Comparison of ENCODE assay signal across 24 cellular contexts in the genomic region with DNA sequence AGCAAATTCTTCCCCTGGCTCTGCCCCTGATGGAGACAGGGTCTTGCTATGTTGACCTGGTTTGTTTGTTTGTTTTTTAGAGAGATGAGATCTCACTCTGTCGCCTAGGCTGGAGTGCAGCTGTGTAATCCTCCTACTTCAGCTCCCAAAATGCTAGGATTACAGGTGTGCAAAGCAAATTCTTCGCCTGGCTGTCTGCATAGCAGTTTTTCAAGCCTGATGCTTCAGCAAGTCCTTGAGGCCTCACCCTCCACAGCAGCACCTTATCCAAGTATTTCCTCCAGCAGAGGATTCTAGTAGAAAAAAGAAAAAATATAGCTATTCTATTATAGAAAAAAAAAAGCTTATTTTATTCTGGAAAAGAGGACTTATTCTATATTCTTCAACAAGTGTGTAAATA.
"Had no signal": no experiment of that assay in that cellular context is flagged by ENCODE, and none has a peak within 500 bp of the region (broad histone marks: within the 10 kb centered on the region; RNA-seq: fewer than 3 reads in every experiment).

No MANE protein-coding gene starts in this region.

- H3K27ac ChIP-seq: adrenal gland, ascending aorta, cardiac muscle cell, lower lobe of right lung, skin epidermis had no signal

- H3K4me3 Mint-ChIP-seq: activated naive CD8-positive, alpha-beta T cell; activated T-cell treated with anti-CD3 and anti-CD28 coated beads, Interleukin-2, amount 50 U/mL, for 72 hours; brain; natural killer cell treated with Interleukin-12 subunit alpha and Interleukin-12 subunit beta and Interleukin-15 and Interleukin-18, amount 100 ng/mL, for 72 hours; stimulated activated effector memory CD8-positive, alpha-beta T cell treated with anti-CD3 and anti-CD28 coated beads, Interleukin-12 subunit alpha, Interleukin-12 subunit beta, amount 100 ng/mL, for 72 hours; stimulated activated naive CD8-positive, alpha-beta T cell treated with anti-CD3 and anti-CD28 coated beads, Interleukin-15, Interleukin-2, amounts not matched to agents 100 ng/mL and 50 ng/mL, for 24 hours; T-helper 2 cell treated with Interferon-gamma antibody and Interleukin-4, amounts not matched to agents 5 μg/mL and 100 μg/mL, for 36 hours had no signal

- H3K27ac Mint-ChIP-seq: activated naive CD8-positive, alpha-beta T cell; activated T-cell treated with anti-CD3 and anti-CD28 coated beads, Interleukin-2, amount 50 U/mL, for 72 hours; natural killer cell treated with Interleukin-12 subunit alpha and Interleukin-12 subunit beta and Interleukin-15 and Interleukin-18, amount 100 ng/mL, for 72 hours; stimulated activated effector memory CD8-positive, alpha-beta T cell treated with anti-CD3 and anti-CD28 coated beads, Interleukin-12 subunit alpha, Interleukin-12 subunit beta, amount 100 ng/mL, for 72 hours; stimulated activated naive CD8-positive, alpha-beta T cell treated with anti-CD3 and anti-CD28 coated beads, Interleukin-15, Interleukin-2, amounts not matched to agents 100 ng/mL and 50 ng/mL, for 24 hours; T-helper 2 cell treated with Interferon-gamma antibody and Interleukin-4, amounts not matched to agents 5 μg/mL and 100 μg/mL, for 36 hours had no signal

- H3K36me3 ChIP-seq: adrenal gland, ascending aorta, cardiac muscle cell, lower lobe of right lung had no signal

- H3K9me3 ChIP-seq: adrenal gland, ascending aorta, lower lobe of right lung had no signal

- H3K4me1 Mint-ChIP-seq: brain; stimulated activated effector memory CD8-positive, alpha-beta T cell treated with anti-CD3 and anti-CD28 coated beads, Interleukin-12 subunit alpha, Interleukin-12 subunit beta, amount 100 ng/mL, for 72 hours had no signal

- H3K9me3 Mint-ChIP-seq: activated T-cell treated with anti-CD3 and anti-CD28 coated beads, Interleukin-2, amount 50 U/mL, for 72 hours; brain; natural killer cell treated with Interleukin-12 subunit alpha and Interleukin-12 subunit beta and Interleukin-15 and Interleukin-18, amount 100 ng/mL, for 72 hours; stimulated activated effector memory CD8-positive, alpha-beta T cell treated with anti-CD3 and anti-CD28 coated beads, Interleukin-12 subunit alpha, Interleukin-12 subunit beta, amount 100 ng/mL, for 72 hours; stimulated activated naive CD8-positive, alpha-beta T cell treated with anti-CD3 and anti-CD28 coated beads, Interleukin-15, Interleukin-2, amounts not matched to agents 100 ng/mL and 50 ng/mL, for 24 hours; T-helper 2 cell treated with Interferon-gamma antibody and Interleukin-4, amounts not matched to agents 5 μg/mL and 100 μg/mL, for 36 hours had no signal

- H3K4me3 ChIP-seq: adrenal gland, ascending aorta, cardiac muscle cell, lower lobe of right lung, skin epidermis had no signal

- ATAC-seq: activated T-cell treated with anti-CD3 and anti-CD28 coated beads, Interleukin-2, amount 50 U/mL, for 72 hours; esophagus mucosa; natural killer cell treated with Interleukin-12 subunit alpha and Interleukin-12 subunit beta and Interleukin-15 and Interleukin-18, amount 100 ng/mL, for 72 hours; sciatic nerve; stimulated activated effector memory CD8-positive, alpha-beta T cell treated with anti-CD3 and anti-CD28 coated beads, Interleukin-12 subunit alpha, Interleukin-12 subunit beta, amount 100 ng/mL, for 72 hours had no signal

- DNase-seq: activated CD4-positive, alpha-beta T cell treated with anti-CD3 and anti-CD28 coated beads for 4 hours; activated CD4-positive, alpha-beta T cell treated with anti-CD3 and anti-CD28 coated beads, Interleukin-2, amount 50 U/mL, for 4 hours; activated naive CD4-positive, alpha-beta T cell treated with Interleukin-2 at 50 U/mL for 16 hours; activated T-cell treated with anti-CD3 and anti-CD28 coated beads for 4 hours; activated T-cell treated with anti-CD3 and anti-CD28 coated beads, Interleukin-2, amount 50 U/mL, for 72 hours; adrenal gland; foreskin fibroblast; lower lobe of right lung; mesenchymal stem cell; stimulated activated CD4-positive, alpha-beta T cell treated with anti-CD3 and anti-CD28 coated beads, Interleukin-4, amount 100 ng/mL, for 24 hours; substantia nigra; T-helper 1 cell had no signal

- H3K4me1 ChIP-seq: adrenal gland, ascending aorta, lower lobe of right lung had no signal

- H3K27me3 ChIP-seq: adrenal gland, ascending aorta, cardiac muscle cell had no signal

- H3K36me3 Mint-ChIP-seq: brain; natural killer cell treated with Interleukin-12 subunit alpha and Interleukin-12 subunit beta and Interleukin-15 and Interleukin-18, amount 100 ng/mL, for 72 hours; stimulated activated effector memory CD8-positive, alpha-beta T cell treated with anti-CD3 and anti-CD28 coated beads, Interleukin-12 subunit alpha, Interleukin-12 subunit beta, amount 100 ng/mL, for 72 hours had no signal

- FAIRE-seq: endothelial cell of umbilical vein had no signal
